14 cellular contexts compared by ENCODE assay signal in the genomic region with DNA sequence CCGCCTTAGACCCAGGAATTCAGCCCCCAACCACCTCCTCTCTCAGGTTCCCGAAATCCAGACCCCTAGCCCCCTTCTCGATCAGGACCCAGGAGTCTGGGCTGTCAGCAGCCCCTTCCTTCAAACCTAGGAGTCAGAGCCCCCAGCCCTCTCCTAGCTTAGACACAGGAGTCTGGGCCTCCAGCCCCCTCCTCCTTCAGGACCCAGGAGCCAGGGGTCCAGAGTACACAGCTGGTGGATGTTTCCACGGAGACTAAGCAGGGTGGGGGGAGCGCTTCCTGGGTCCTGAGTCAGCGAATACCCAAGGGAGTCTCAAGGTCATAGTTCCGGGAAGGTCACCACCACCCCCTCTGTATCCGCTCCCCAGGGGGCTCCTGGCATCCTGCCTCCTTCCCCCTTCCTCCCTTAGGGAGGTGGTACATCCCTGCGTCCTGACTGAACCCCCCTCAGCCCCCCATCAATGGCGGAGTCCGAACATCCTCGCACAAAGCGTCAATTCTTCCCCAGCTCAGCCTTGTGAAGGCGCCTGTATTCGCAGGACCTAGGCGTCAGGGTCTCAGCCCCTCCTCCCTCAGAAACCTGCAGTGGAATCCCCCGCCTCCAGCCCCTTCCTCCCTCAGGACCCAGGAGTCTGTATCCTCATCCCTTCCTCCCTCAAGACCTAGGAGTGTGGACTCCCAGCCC. TPM values are rescaled to one million over a fixed set of nuclear protein-coding genes. Genes with fewer than 3 reads are reported as not detected.
DNase-seq lines count a peak whose midpoint lies in the region; ATAC-seq, FAIRE-seq and TF ChIP-seq lines count a peak whose summit lies in the region.
"Had no signal": no experiment of that assay in that cellular context is flagged by ENCODE, and none has a peak within 500 bp of the region (broad histone marks: within the 10 kb centered on the region; RNA-seq: fewer than 3 reads in every experiment).

No MANE protein-coding gene starts in this region.

- TF ChIP-seq CTCF in A549 (IDR thresholded peaks at IDR 0.05): no peak
- TF ChIP-seq CTCF in epithelial cell of proximal tubule (conservative IDR thresholded peaks at IDR 0.05; ENCODE audit: low read depth, low read length): no peak
- TF ChIP-seq CTCF in nephron progenitor cell (IDR thresholded peaks at IDR 0.05): no peak
- no peak for TF ChIP-seq CTCF in CD4-positive, alpha-beta T cell (IDR thresholded peaks at IDR 0.05)

- 62% methylated on average over 16 of the region's 17 CpGs for WGBS in A549 (ENCODE audit: missing lambda C conversion rate)

- peaks cover 24% of the 10 kb centered on the region for H3K4me1 ChIP-seq in A549

- no peaks in the 10 kb centered on the region for H3K9me3 Mint-ChIP-seq in nephron progenitor cell
- H3K9me3 Mint-ChIP-seq in CD4-positive, alpha-beta T cell: no peaks in the 10 kb centered on the region

- no peaks in the 10 kb centered on the region for H3K9me3 ChIP-seq in A549
- no peaks in the 10 kb centered on the region for H3K9me3 ChIP-seq in CD4-positive, alpha-beta T cell (ENCODE audit: control insufficient read depth, low read length)
- H3K9me3 ChIP-seq: neutrophil had no signal

- no peak for ATAC-seq in A549
- no peak for ATAC-seq in CD4-positive, alpha-beta T cell (ENCODE audit: poor library complexity)
- ATAC-seq: esophagus mucosa had no signal

- peak overlapping the region; percentile 14; the same call in 2 of the 3 replicates for H3K4me2 ChIP-seq in A549

- peaks cover 4% of the 10 kb centered on the region for H3K36me3 Mint-ChIP-seq in nephron progenitor cell (ENCODE audit: low read depth)
- no peaks in the 10 kb centered on the region for H3K36me3 Mint-ChIP-seq in CD4-positive, alpha-beta T cell (ENCODE audit: low read depth)

- POLR2A ChIA-PET in A549 (lab: Yijun Ruan, JAX): no interaction called here
- POLR2A ChIA-PET in CD4-positive, alpha-beta T cell (lab: Charles Lee): no interaction called here

- intact Hi-C loops in CD4-positive, alpha-beta T cell (cut with DNase I, micrococcal nuclease): loop anchor here in 1 of 2 experiments (5.0 kb wide), 1 partner anchor 77 kb away; no protein-coding TSS in a partner anchor

- H3K4me3 Mint-ChIP-seq in nephron progenitor cell: peak overlapping the region; percentile 82
- H3K4me3 Mint-ChIP-seq in CD4-positive, alpha-beta T cell: no peak overlapping the region

- no peak for TF ChIP-seq POLR2A in A549 (IDR thresholded peaks at IDR 0.05; ENCODE audit: low read length)

- CTCF ChIA-PET in A549 (lab: Yijun Ruan, JAX): interaction anchor here (1.4 kb wide), 1 partner anchor 17 kb away, joined by 5 read pairs; no protein-coding TSS in a partner anchor
- CTCF ChIA-PET in CD4-positive, alpha-beta T cell (lab: Charles Lee): no interaction called here

- FAIRE-seq in A549 (lab: Jason Lieb, UNC): no peak

- H3K4me1 Mint-ChIP-seq in nephron progenitor cell: peaks cover 38% of the 10 kb centered on the region
- H3K4me1 Mint-ChIP-seq in CD4-positive, alpha-beta T cell (ENCODE audit: low read depth): peaks cover 9% of the 10 kb centered on the region

- DNase-seq in A549 (ENCODE audit: low read depth in 1 of 2, low spot score in 1 of 2) (no peak), NCI-H2227 (lab: John Stamatoyannopoulos, UW; ENCODE audit: unreplicated experiment) (peak; percentile 39), epithelial cell of proximal tubule (ENCODE audit: low read depth) (no peak), nephron progenitor cell (peak; percentile 52), dermis blood vessel endothelial cell (no peak), NCI-H146 (lab: John Stamatoyannopoulos, UW) (no peak), NCI-H2081 (lab: John Stamatoyannopoulos, UW) (no peak)
- no peak for DNase-seq in CD4-positive, alpha-beta T cell
- DNase-seq: activated effector memory CD4-positive, alpha-beta T cell treated with Interleukin-2 at 50 U/mL for 16 hours; HCEC 1CT; NCI-H524 treated with DMSO at 0.1 percent for 48 hours had no signal

- H3K27me3 ChIP-seq in CD4-positive, alpha-beta T cell (ENCODE audit: control insufficient read depth, insufficient read depth, low read length): peaks cover 27% of the 10 kb centered on the region

- H3K27ac Mint-ChIP-seq in nephron progenitor cell: peak overlapping the region; percentile 82
- H3K27ac Mint-ChIP-seq in CD4-positive, alpha-beta T cell: no peak overlapping the region

- peaks cover 40% of the 10 kb centered on the region for H3K27me3 Mint-ChIP-seq in nephron progenitor cell (ENCODE audit: low read depth, poor library complexity)
- peaks cover 37% of the 10 kb centered on the region for H3K27me3 Mint-ChIP-seq in CD4-positive, alpha-beta T cell

- no peak for TF ChIP-seq EP300 in A549 (IDR thresholded peaks at IDR 0.05)

- H3K4me3 ChIP-seq in A549 (no peak overlapping the region), epithelial cell of proximal tubule (ENCODE audit: low read depth, low read length) (peak overlapping the region; percentile 43)

- no peak for TF ChIP-seq RAD21 in A549 (conservative IDR thresholded peaks at IDR 0.05 in 1 of 2, IDR thresholded peaks at IDR 0.05 in 1 of 2)

- H3K27ac ChIP-seq in A549: peak overlapping the region in 1 of 2 experiments; percentile 68; a peak in 3 of 6 replicates
- no peak overlapping the region for H3K27ac ChIP-seq in CD4-positive, alpha-beta T cell (ENCODE audit: low read depth, low read length)
- H3K27ac ChIP-seq: C4-2B, neutrophil had no signal

TF ChIP-seq in A549, 52 proteins besides CTCF, POLR2A, EP300 and RAD21:
- TF ChIP-seq HEYL (CRISPR knock-in tag; IDR thresholded peaks at IDR 0.05): no peak
- TF ChIP-seq MAFK (IDR thresholded peaks at IDR 0.05; ENCODE audit: partially characterized antibody): peak; percentile 85
- 0 out of 2 replicates have a peak, but pooled peaks have one; percentile 23 for TF ChIP-seq ESRRA (IDR thresholded peaks at IDR 0.05; ENCODE audit: borderline replicate concordance, low read length)

RNA-seq across cellular contexts. Expression of a gene that starts 4.6 kb away (rescaled TPM):
- polyA plus RNA-seq in A549 (2011; rRNA removed): 4.2 and 4.7 TPM in 2 replicates
- polyA plus RNA-seq in A549 (2012; cell fraction: cytosol; rRNA removed): 5.9 and 7.6 TPM in 2 replicates
- 6.7 and 7.8 TPM in 2 replicates for polyA plus RNA-seq in A549 (2012; cell fraction: nucleus; rRNA removed)
- polyA plus RNA-seq in A549 (2017; fragmentation: RNase III; extraction: RNeasy Plus Mini Kit Qiagen cat#74134 plus additional on column Dnase treatment): 8.8 to 10.1 TPM (median 9.2 TPM) in 3 replicates
- polyA minus RNA-seq in A549 (2011; rRNA and poly(A)+ RNA removed): 3.3 and 3.7 TPM in 2 replicates
- 7.7 and 16.4 TPM in 2 replicates for total RNA-seq in epithelial cell of proximal tubule
- total RNA-seq in CD4-positive, alpha-beta T cell: under 1 TPM; 0.28 to 0.36 TPM
- total RNA-seq in dermis blood vessel endothelial cell: 8.7 and 11.9 TPM in 2 replicates

RNA-seq across cellular contexts. Expression of a gene that starts 15.6 kb away (rescaled TPM):
- polyA plus RNA-seq in A549 (2011; rRNA removed) (19.3 and 22.9 TPM in 2 replicates), A549 (2017; fragmentation: RNase III; extraction: RNeasy Plus Mini Kit Qiagen cat#74134 plus additional on column Dnase treatment) (47.7 to 58.5 TPM (median 52.4 TPM) in 3 replicates)
- polyA plus RNA-seq in A549 (2012; cell fraction: cytosol; rRNA removed): 56.2 and 66.0 TPM in 2 replicates
- polyA plus RNA-seq in A549 (2012; cell fraction: nucleus; rRNA removed): 26.1 and 30.9 TPM in 2 replicates
- 4.5 and 6.1 TPM in 2 replicates for polyA minus RNA-seq in A549 (2011; rRNA and poly(A)+ RNA removed)
- total RNA-seq in epithelial cell of proximal tubule (36.7 and 60.7 TPM in 2 replicates), dermis blood vessel endothelial cell (41.5 and 46.5 TPM in 2 replicates)
- 10 to 100 TPM; 22.3 to 24.8 TPM for total RNA-seq in CD4-positive, alpha-beta T cell

RNA-seq across cellular contexts. Expression of a gene that starts 23.1 kb away (rescaled TPM):
- 0.41 and 0.47 TPM in 2 replicates for polyA plus RNA-seq in A549 (2011; rRNA removed)
- polyA plus RNA-seq in A549 (2012; cell fraction: cytosol; rRNA removed): 0.31 and 0.37 TPM in 2 replicates
- polyA plus RNA-seq in A549 (2012; cell fraction: nucleus; rRNA removed): 1.4 and 1.6 TPM in 2 replicates
- 0.44 to 0.55 TPM (median 0.50 TPM) in 3 replicates for polyA plus RNA-seq in A549 (2017; fragmentation: RNase III; extraction: RNeasy Plus Mini Kit Qiagen cat#74134 plus additional on column Dnase treatment)
- 0.24 and 0.37 TPM in 2 replicates for polyA minus RNA-seq in A549 (2011; rRNA and poly(A)+ RNA removed)
- 0.12 TPM in 1 of 2 replicates, not detected in the other for total RNA-seq in epithelial cell of proximal tubule
- under 1 TPM; 0.25 to 0.56 TPM for total RNA-seq in CD4-positive, alpha-beta T cell
- total RNA-seq in dermis blood vessel endothelial cell: 0.05 and 0.17 TPM in 2 replicates

RNA-seq across cellular contexts. Expression of a gene that starts 35.0 kb away (rescaled TPM):
- polyA plus RNA-seq in A549 (2011; rRNA removed) (48.6 and 55.3 TPM in 2 replicates), A549 (2017; fragmentation: RNase III; extraction: RNeasy Plus Mini Kit Qiagen cat#74134 plus additional on column Dnase treatment) (27.4 to 29.0 TPM (median 28.3 TPM) in 3 replicates)
- 61.1 and 62.6 TPM in 2 replicates for polyA plus RNA-seq in A549 (2012; cell fraction: cytosol; rRNA removed)
- polyA plus RNA-seq in A549 (2012; cell fraction: nucleus; rRNA removed): 93.5 and 95.3 TPM in 2 replicates
- polyA minus RNA-seq in A549 (2011; rRNA and poly(A)+ RNA removed): 40.2 and 50.4 TPM in 2 replicates
- total RNA-seq in epithelial cell of proximal tubule (150 and 335 TPM in 2 replicates), dermis blood vessel endothelial cell (23.3 and 24.2 TPM in 2 replicates)
- total RNA-seq in CD4-positive, alpha-beta T cell: 10 to 100 TPM; 19.6 to 21.1 TPM

RNA-seq across cellular contexts. Expression of a gene that starts 38.6 kb away (rescaled TPM):
- polyA plus RNA-seq in A549 (2011; rRNA removed) (10.6 and 11.2 TPM in 2 replicates), A549 (2017; fragmentation: RNase III; extraction: RNeasy Plus Mini Kit Qiagen cat#74134 plus additional on column Dnase treatment) (15.4 to 16.8 TPM (median 16.5 TPM) in 3 replicates)
- polyA plus RNA-seq in A549 (2012; cell fraction: cytosol; rRNA removed): 25.9 and 31.3 TPM in 2 replicates
- polyA plus RNA-seq in A549 (2012; cell fraction: nucleus; rRNA removed): 22.2 and 26.9 TPM in 2 replicates
- polyA minus RNA-seq in A549 (2011; rRNA and poly(A)+ RNA removed): 5.9 and 10.2 TPM in 2 replicates
- total RNA-seq in epithelial cell of proximal tubule (6.9 and 10.9 TPM in 2 replicates), dermis blood vessel endothelial cell (10.8 and 12.6 TPM in 2 replicates)
- 1 to 10 TPM; 4.1 to 4.8 TPM for total RNA-seq in CD4-positive, alpha-beta T cell

Comparison
In these comparisons a context has a peak if more than half of its experiments do, and no peak if none do; other contexts are left out.
1. DNase-seq: peak in NCI-H2227 (single experiment) and nephron progenitor cell (single experiment); none in A549 (0 of 2), epithelial cell of proximal tubule (single experiment), CD4-positive, alpha-beta T cell (0 of 10), dermis blood vessel endothelial cell (single experiment), NCI-H146 (single experiment) and NCI-H2081 (0 of 2).